ENCODE assay signal across 19 cellular contexts in the genomic region with DNA sequence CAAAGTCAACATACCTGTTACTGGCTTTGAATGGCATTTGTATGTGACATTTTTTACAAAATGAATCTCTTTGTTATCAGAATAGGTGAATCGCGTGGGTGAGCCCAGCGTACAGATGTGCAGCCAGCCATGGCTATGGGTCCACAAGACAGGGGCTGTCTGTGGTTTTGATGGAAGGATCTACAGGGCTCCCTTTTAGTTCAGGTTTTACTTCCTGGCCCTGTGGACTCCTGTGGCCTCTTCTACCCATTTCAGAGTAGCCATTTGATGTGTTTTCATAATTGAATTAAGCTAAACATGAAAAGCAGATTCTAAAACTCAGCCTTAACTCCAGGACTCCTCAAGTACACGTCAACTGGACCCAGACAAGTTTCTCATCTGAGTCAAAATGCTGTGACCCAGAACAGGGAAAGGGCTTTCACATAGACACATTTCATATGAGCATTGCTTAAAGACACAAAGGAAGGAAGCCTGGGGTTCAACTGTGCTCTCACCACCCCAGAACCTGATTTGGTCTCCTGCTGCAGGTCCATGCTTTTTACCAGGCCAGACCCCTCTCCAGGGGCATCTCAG.
"Had no signal": no experiment of that assay in that cellular context is flagged by ENCODE, and none has a peak within 500 bp of the region (broad histone marks: within the 10 kb centered on the region; RNA-seq: fewer than 3 reads in every experiment).

No MANE protein-coding gene starts in this region.

- H3K9me3 ChIP-seq: mucosa of descending colon, right atrium auricular region, transverse colon had no signal

- H3K4me1 Mint-ChIP-seq: activated naive CD4-positive, alpha-beta T cell treated with anti-CD3 and anti-CD28 coated beads, Interleukin-2, amount 50 U/mL, for 24 hours; stimulated activated effector memory CD8-positive, alpha-beta T cell treated with anti-CD3 and anti-CD28 coated beads, Interleukin-12 subunit alpha, Interleukin-12 subunit beta, amount 100 ng/mL, for 72 hours; T-helper 17 cell had no signal

- H3K4me3 ChIP-seq: hepatocyte, lung, mucosa of descending colon, right atrium auricular region, transverse colon had no signal

- H3K36me3 ChIP-seq: brain microvascular endothelial cell, right atrium auricular region, transverse colon had no signal

- H3K27me3 ChIP-seq: brain microvascular endothelial cell, hepatocyte, right atrium auricular region, transverse colon had no signal

- ATAC-seq: mucosa of descending colon; naive thymus-derived CD8-positive, alpha-beta T cell; stimulated activated effector memory CD8-positive, alpha-beta T cell treated with anti-CD3 and anti-CD28 coated beads, Interleukin-12 subunit alpha, Interleukin-12 subunit beta, amount 100 ng/mL, for 72 hours; T-helper 17 cell had no signal

- H3K4me2 ChIP-seq: hepatocyte had no signal

- H3K27ac ChIP-seq: brain microvascular endothelial cell, hepatocyte, right atrium auricular region had no signal

- H3K27ac Mint-ChIP-seq: activated naive CD4-positive, alpha-beta T cell treated with anti-CD3 and anti-CD28 coated beads, Interleukin-2, amount 50 U/mL, for 24 hours; activated T-cell treated with anti-CD3 and anti-CD28 coated beads, Interleukin-2, amount 50 U/mL, for 24 hours; naive thymus-derived CD8-positive, alpha-beta T cell; stimulated activated effector memory CD8-positive, alpha-beta T cell treated with anti-CD3 and anti-CD28 coated beads, Interleukin-12 subunit alpha, Interleukin-12 subunit beta, amount 100 ng/mL, for 72 hours; T-helper 17 cell had no signal

- H3K36me3 Mint-ChIP-seq: activated naive CD4-positive, alpha-beta T cell treated with anti-CD3 and anti-CD28 coated beads, Interleukin-2, amount 50 U/mL, for 24 hours; naive thymus-derived CD8-positive, alpha-beta T cell; stimulated activated effector memory CD8-positive, alpha-beta T cell treated with anti-CD3 and anti-CD28 coated beads, Interleukin-12 subunit alpha, Interleukin-12 subunit beta, amount 100 ng/mL, for 72 hours had no signal

- H3K9me3 Mint-ChIP-seq: activated naive CD4-positive, alpha-beta T cell treated with anti-CD3 and anti-CD28 coated beads, Interleukin-2, amount 50 U/mL, for 24 hours; activated T-cell treated with anti-CD3 and anti-CD28 coated beads, Interleukin-2, amount 50 U/mL, for 24 hours; naive thymus-derived CD8-positive, alpha-beta T cell; stimulated activated effector memory CD8-positive, alpha-beta T cell treated with anti-CD3 and anti-CD28 coated beads, Interleukin-12 subunit alpha, Interleukin-12 subunit beta, amount 100 ng/mL, for 72 hours had no signal

- H2AFZ ChIP-seq: hepatocyte had no signal

- H3K4me3 Mint-ChIP-seq: activated naive CD4-positive, alpha-beta T cell treated with anti-CD3 and anti-CD28 coated beads, Interleukin-2, amount 50 U/mL, for 24 hours; activated T-cell treated with anti-CD3 and anti-CD28 coated beads, Interleukin-2, amount 50 U/mL, for 24 hours; naive thymus-derived CD8-positive, alpha-beta T cell; stimulated activated effector memory CD8-positive, alpha-beta T cell treated with anti-CD3 and anti-CD28 coated beads, Interleukin-12 subunit alpha, Interleukin-12 subunit beta, amount 100 ng/mL, for 72 hours; T-helper 17 cell had no signal

- DNase-seq: activated CD4-positive, alpha-beta T cell treated with anti-CD3 and anti-CD28 coated beads, Interleukin-2, amount 50 U/mL, for 1 hour; activated CD4-positive, CD25-positive, alpha-beta regulatory T cell; activated effector memory CD4-positive, alpha-beta T cell treated with Interleukin-2 at 50 U/mL for 16 hours; activated T-cell treated with anti-CD3 and anti-CD28 coated beads, Interleukin-2, amount 50 U/mL, for 24 hours; amniotic stem cell; brain microvascular endothelial cell; cerebellar nuclear complex; dermis blood vessel endothelial cell; kidney; mucosa of descending colon; naive thymus-derived CD8-positive, alpha-beta T cell; substantia nigra; T-helper 17 cell; transverse colon had no signal
